1 cellular context compared by ENCODE assay signal in genomic region chr14:81170104-81170828, GRCh38.
TF ChIP-seq lines count a peak whose summit lies in the region.

No MANE protein-coding gene starts in this region.

TF ChIP-seq in HepG2, 621 proteins besides CTCF, POLR2A, EP300 and RAD21 (continued from another document and continues in another):
- peak; percentile 71; the same call in 1 of the 2 replicates for TF ChIP-seq ZNF784 (CRISPR knock-in tag; IDR thresholded peaks at IDR 0.05; ENCODE audit: borderline replicate concordance)
- peak; percentile 64 for TF ChIP-seq HOXA3 (CRISPR knock-in tag; IDR thresholded peaks at IDR 0.05)
- TF ChIP-seq ZNF276 (CRISPR knock-in tag; IDR thresholded peaks at IDR 0.05; ENCODE audit: low read depth): peak; percentile 45; the same call in 1 of the 2 replicates
- peak; percentile 77 for TF ChIP-seq MAFG (CRISPR knock-in tag; IDR thresholded peaks at IDR 0.05)
- TF ChIP-seq ZZZ3 (CRISPR knock-in tag; IDR thresholded peaks at IDR 0.05; ENCODE audit: borderline replicate concordance): no peak; the same call in 1 of the 2 replicates
- TF ChIP-seq CEBPZ (IDR thresholded peaks at IDR 0.05; ENCODE audit: low read length): no peak
- TF ChIP-seq FIP1L1 (IDR thresholded peaks at IDR 0.05; ENCODE audit: borderline replicate concordance, insufficient read depth, low read depth, low read length): 0 out of 2 replicates have a peak, but pooled peaks have one; percentile 72
- TF ChIP-seq MLXIP (CRISPR knock-in tag; IDR thresholded peaks at IDR 0.05; ENCODE audit: borderline replicate concordance): no peak
- TF ChIP-seq ZNF281 (CRISPR knock-in tag; IDR thresholded peaks at IDR 0.05; ENCODE audit: borderline replicate concordance): no peak
- no peak for TF ChIP-seq SETDB1 (CRISPR knock-in tag; IDR thresholded peaks at IDR 0.05; ENCODE audit: borderline replicate concordance)
- TF ChIP-seq MZF1 (CRISPR knock-in tag; IDR thresholded peaks at IDR 0.05; ENCODE audit: borderline replicate concordance): no peak
- peak; percentile 89 for TF ChIP-seq MEIS1 (CRISPR knock-in tag; IDR thresholded peaks at IDR 0.05; ENCODE audit: borderline replicate concordance)
- no peak for TF ChIP-seq SUZ12 (IDR thresholded peaks at IDR 0.05; ENCODE audit: low read depth, low read length)
- TF ChIP-seq ZNF547 (CRISPR knock-in tag; IDR thresholded peaks at IDR 0.05): 0 out of 2 replicates have a peak, but pooled peaks have one; percentile 11
- TF ChIP-seq ZBTB14 (CRISPR knock-in tag; IDR thresholded peaks at IDR 0.05): no peak
- no peak for TF ChIP-seq FOXM1 (CRISPR knock-in tag; IDR thresholded peaks at IDR 0.05)
- TF ChIP-seq REST (IDR thresholded peaks at IDR 0.05; ENCODE audit: borderline replicate concordance in 1 of 2, low read depth in 1 of 2, low read length in 2 of 2): no peak
- no peak for TF ChIP-seq ZNF776 (CRISPR knock-in tag; IDR thresholded peaks at IDR 0.05)
- peak; percentile 72; the same call in 1 of the 2 replicates for TF ChIP-seq KAT7 (CRISPR knock-in tag; IDR thresholded peaks at IDR 0.05; ENCODE audit: borderline replicate concordance)
- no peak for TF ChIP-seq ELF1 (CRISPR knock-in tag; IDR thresholded peaks at IDR 0.05)
- peak; percentile 82; the same call in 1 of the 2 replicates for TF ChIP-seq ZNF230 (CRISPR knock-in tag; IDR thresholded peaks at IDR 0.05)
- TF ChIP-seq ZNF850 (CRISPR knock-in tag; conservative IDR thresholded peaks at IDR 0.05): no peak
- peak; percentile 55 for TF ChIP-seq PHF21A (CRISPR knock-in tag; IDR thresholded peaks at IDR 0.05)
- TF ChIP-seq HNRNPLL (IDR thresholded peaks at IDR 0.05; ENCODE audit: low read depth, low read length, poor library complexity, severe bottlenecking): peak; percentile 47
- TF ChIP-seq IRX3 (CRISPR knock-in tag; IDR thresholded peaks at IDR 0.05; ENCODE audit: borderline replicate concordance, low read depth): no peak
- TF ChIP-seq MBNL3 (CRISPR knock-in tag; conservative IDR thresholded peaks at IDR 0.05): no peak
- TF ChIP-seq KLF9 (CRISPR knock-in tag; IDR thresholded peaks at IDR 0.05; ENCODE audit: low read depth): no peak
- TF ChIP-seq TAF15 (IDR thresholded peaks at IDR 0.05; ENCODE audit: low read depth, low read length, poor library complexity, severe bottlenecking): no peak
- TF ChIP-seq ZNF619 (CRISPR knock-in tag; IDR thresholded peaks at IDR 0.05): no peak; the same call in 1 of the 2 replicates
- no peak for TF ChIP-seq LRRFIP1 (CRISPR knock-in tag; conservative IDR thresholded peaks at IDR 0.05)
- no peak for TF ChIP-seq EZH2 (conservative IDR thresholded peaks at IDR 0.05; ENCODE audit: low read depth, low read length)
- TF ChIP-seq ETS1 (CRISPR knock-in tag; IDR thresholded peaks at IDR 0.05): no peak
- peak; percentile 13; the same call in 1 of the 2 replicates for TF ChIP-seq HDAC1 (CRISPR knock-in tag; IDR thresholded peaks at IDR 0.05)
